8 cellular contexts compared by ENCODE assay signal in genomic region chr4:41217020-41217333, GRCh38. TPM values are rescaled to one million over a fixed set of nuclear protein-coding genes. Genes with fewer than 3 reads are reported as not detected.
DNase-seq lines count a peak whose midpoint lies in the region; ATAC-seq and TF ChIP-seq lines count a peak whose summit lies in the region.

No MANE protein-coding gene starts in this region.

- intact Hi-C loops in CD14-positive monocyte (cut with micrococcal nuclease) = loop anchor here (5.0 to 10.0 kb wide), 3 partner anchors 242 to 292 kb away; no protein-coding TSS in a partner anchor

- H3K4me1 ChIP-seq in OCI-LY3 (ENCODE audit: low read length) = peaks cover 13% of the 10 kb centered on the region
- peaks cover 10% of the 10 kb centered on the region for H3K4me1 ChIP-seq in neural progenitor cell

- peaks cover 62 to 74% (median 68%) of the 10 kb centered on the region in 3 donors for H3K27me3 Mint-ChIP-seq in CD14-positive monocyte (ENCODE audit: low read depth in 3 of 3)
- H3K27me3 Mint-ChIP-seq in effector memory CD8-positive, alpha-beta T cell = peaks cover 74 to 84% of the 10 kb centered on the region in 2 donors
- H3K27me3 Mint-ChIP-seq in neural progenitor cell (ENCODE audit: insufficient read depth, low read depth) = peaks cover 9% of the 10 kb centered on the region

- H3K9me3 ChIP-seq in OCI-LY3 (ENCODE audit: insufficient read depth, low read length) (no peaks in the 10 kb centered on the region), neural progenitor cell (ENCODE audit: low read depth) (no peaks in the 10 kb centered on the region)

- no peaks in the 10 kb centered on the region for H3K36me3 ChIP-seq in OCI-LY3 (replicated peaks; ENCODE audit: low read depth, low read length)
- H3K36me3 ChIP-seq in neural progenitor cell = no peaks in the 10 kb centered on the region

- H3K27ac Mint-ChIP-seq in CD14-positive monocyte (no peak overlapping the region), neural progenitor cell (peak overlapping the region; percentile 94)
- no peak overlapping the region for H3K27ac Mint-ChIP-seq in effector memory CD8-positive, alpha-beta T cell

- DNase-seq in CD14-positive monocyte (ENCODE audit: low spot score) (no peak), neural progenitor cell (ENCODE audit: low spot score) (no peak), AG08395 (ENCODE audit: low spot score) (no peak), cerebellum (ENCODE audit: low spot score) (no peak)
- DNase-seq in effector memory CD8-positive, alpha-beta T cell = no peak

- no peaks in the 10 kb centered on the region for H3K79me2 ChIP-seq in OCI-LY3 (ENCODE audit: low read length)
- peaks cover 17% of the 10 kb centered on the region for H3K79me2 ChIP-seq in neural progenitor cell (ENCODE audit: low read depth)

- H4K20me1 ChIP-seq in OCI-LY3 (ENCODE audit: insufficient read depth, low read length) = no peaks in the 10 kb centered on the region
- peaks cover 12% of the 10 kb centered on the region for H4K20me1 ChIP-seq in neural progenitor cell (ENCODE audit: low read depth)

- H3K4me1 Mint-ChIP-seq in CD14-positive monocyte (peaks cover 32% of the 10 kb centered on the region), neural progenitor cell (peaks cover 29% of the 10 kb centered on the region)
- peaks cover 0 to 2% of the 10 kb centered on the region in 2 donors for H3K4me1 Mint-ChIP-seq in effector memory CD8-positive, alpha-beta T cell (ENCODE audit: low read depth in 2 of 2)

- H3K36me3 Mint-ChIP-seq in CD14-positive monocyte (peaks cover 0 to 10% of the 10 kb centered on the region in 2 donors), neural progenitor cell (no peaks in the 10 kb centered on the region)
- H3K36me3 Mint-ChIP-seq in effector memory CD8-positive, alpha-beta T cell (ENCODE audit: insufficient read depth) = no peaks in the 10 kb centered on the region

- H2AFZ ChIP-seq in OCI-LY3 (ENCODE audit: low read depth, low read length) = peak overlapping the region; percentile 86; the same call in 1 of the 2 replicates
- peak overlapping the region; percentile 90 for H2AFZ ChIP-seq in neural progenitor cell (replicated peaks)

- peaks cover 17% of the 10 kb centered on the region for H3K27me3 ChIP-seq in OCI-LY3 (ENCODE audit: low read depth, low read length)
- H3K27me3 ChIP-seq in neural progenitor cell = peaks cover 15% of the 10 kb centered on the region

- peaks cover 28% of the 10 kb centered on the region for H3F3A ChIP-seq in neural progenitor cell (ENCODE audit: low read depth)

- peak overlapping the region; percentile 79 to 88 for H3K4me3 Mint-ChIP-seq in CD14-positive monocyte
- H3K4me3 Mint-ChIP-seq in effector memory CD8-positive, alpha-beta T cell = peak overlapping the region; percentile 31 to 51
- peak overlapping the region; percentile 89 for H3K4me3 Mint-ChIP-seq in neural progenitor cell

- H3K27ac ChIP-seq in OCI-LY3 (ENCODE audit: low read length) (no peak overlapping the region), neural progenitor cell (no peak overlapping the region)

- H3K9ac ChIP-seq in OCI-LY3 (ENCODE audit: low read length) (peak overlapping the region; percentile 72; the same call in 1 of the 2 replicates), neural progenitor cell (peak overlapping the region; percentile 21)

- ATAC-seq in effector memory CD8-positive, alpha-beta T cell (replicated peaks) = no peak
- ATAC-seq in HG03354 (IDR thresholded peaks at IDR 0.05; ENCODE audit: poor library complexity, severe bottlenecking, unreplicated experiment) (no peak), HG03097 (IDR thresholded peaks at IDR 0.05; ENCODE audit: low FRiP score, unreplicated experiment) (no peak)

- TF ChIP-seq CTCF in CD14-positive monocyte (IDR thresholded peaks at IDR 0.05) (no peak), OCI-LY3 (IDR thresholded peaks at IDR 0.05; ENCODE audit: low read depth, low read length) (no peak), neural progenitor cell (IDR thresholded peaks at IDR 0.05) (no peak)

- H3K4me2 ChIP-seq in OCI-LY3 (ENCODE audit: low read length) (peak overlapping the region; percentile 65), neural progenitor cell (peak overlapping the region; percentile 78)

- H3K9me3 Mint-ChIP-seq in CD14-positive monocyte (peaks cover 0 to 10% (median 5%) of the 10 kb centered on the region in 7 donors), neural progenitor cell (no peaks in the 10 kb centered on the region)
- peaks cover 2 to 12% of the 10 kb centered on the region in 2 donors for H3K9me3 Mint-ChIP-seq in effector memory CD8-positive, alpha-beta T cell

- peak overlapping the region; percentile 79 for H3K4me3 ChIP-seq in OCI-LY3 (ENCODE audit: low read length)
- peak overlapping the region; percentile 64 for H3K4me3 ChIP-seq in neural progenitor cell

RNA-seq across cellular contexts. Expression of gene APBB2, which starts 2.6 kb away (rescaled TPM):
- under 1 TPM in 1 of 2 donors, not detected in 1; 0.15 TPM for polyA plus RNA-seq in CD14-positive monocyte
- total RNA-seq in neural progenitor cell (ENCODE audit: low replicate concordance) (44.3 and 83.2 TPM in 2 replicates), cerebellum (105 TPM)

RNA-seq across cellular contexts. Expression of gene UCHL1, which starts 39.8 kb away (rescaled TPM):
- polyA plus RNA-seq in CD14-positive monocyte = not detected
- total RNA-seq in neural progenitor cell (ENCODE audit: low replicate concordance) (535 and 638 TPM in 2 replicates), cerebellum (554 TPM)
